1 cellular context compared by ENCODE assay signal in genomic region chr17:52297230-52298010, GRCh38.
TF ChIP-seq lines count a peak whose summit lies in the region.

No MANE protein-coding gene starts in this region.

TF ChIP-seq in IMR-90, 13 proteins besides CTCF, POLR2A, EP300 and RAD21 (continued from another document):
- TF ChIP-seq, protein P1, sequence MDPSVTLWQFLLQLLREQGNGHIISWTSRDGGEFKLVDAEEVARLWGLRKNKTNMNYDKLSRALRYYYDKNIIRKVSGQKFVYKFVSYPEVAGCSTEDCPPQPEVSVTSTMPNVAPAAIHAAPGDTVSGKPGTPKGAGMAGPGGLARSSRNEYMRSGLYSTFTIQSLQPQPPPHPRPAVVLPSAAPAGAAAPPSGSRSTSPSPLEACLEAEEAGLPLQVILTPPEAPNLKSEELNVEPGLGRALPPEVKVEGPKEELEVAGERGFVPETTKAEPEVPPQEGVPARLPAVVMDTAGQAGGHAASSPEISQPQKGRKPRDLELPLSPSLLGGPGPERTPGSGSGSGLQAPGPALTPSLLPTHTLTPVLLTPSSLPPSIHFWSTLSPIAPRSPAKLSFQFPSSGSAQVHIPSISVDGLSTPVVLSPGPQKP (IDR thresholded peaks at IDR 0.05; ENCODE audit: borderline replicate concordance, low read depth, low read length), result no peak
- no peak for TF ChIP-seq BHLHE40 (IDR thresholded peaks at IDR 0.05; ENCODE audit: low read depth, low read length)
